34 cellular contexts compared by ENCODE assay signal in the genomic region with DNA sequence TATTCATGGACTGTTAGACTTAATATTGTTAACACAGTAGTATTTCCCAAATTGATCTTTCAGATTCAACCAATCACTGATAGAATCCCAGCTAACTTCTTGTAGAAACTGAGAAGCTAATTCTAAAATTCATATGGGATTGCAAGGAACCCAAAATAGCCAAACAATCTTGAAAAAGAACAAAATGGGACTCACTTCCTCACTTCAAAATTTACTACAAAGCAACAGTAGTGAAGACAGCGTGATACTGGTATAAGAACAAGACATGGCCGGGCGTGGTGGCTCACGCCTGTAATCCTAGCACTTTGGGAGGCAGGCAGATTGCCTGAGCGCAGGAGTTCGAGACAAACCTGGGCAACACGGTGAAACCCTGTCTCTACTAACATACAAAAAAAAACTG.
"Had no signal": no experiment of that assay in that cellular context is flagged by ENCODE, and none has a peak within 500 bp of the region (broad histone marks: within the 10 kb centered on the region; RNA-seq: fewer than 3 reads in every experiment).

No MANE protein-coding gene starts in this region.

- H3K4me3 Mint-ChIP-seq: activated CD4-positive, alpha-beta memory T cell treated with anti-CD3 and anti-CD28 coated beads for 36 hours; activated CD4-positive, alpha-beta T cell treated with anti-CD3 and anti-CD28 coated beads for 36 hours; activated CD4-positive, alpha-beta T cell treated with anti-CD3 and anti-CD28 coated beads, Interleukin-2, amount 10 ng/mL, durations not matched to agents 24 days and 14 days; activated CD8-positive, alpha-beta memory T cell treated with anti-CD3 and anti-CD28 coated beads, Interleukin-2, amount 10 ng/mL, durations not matched to agents 7 days and 5 days; activated CD8-positive, alpha-beta T cell treated with anti-CD3 and anti-CD28 coated beads, Interleukin-2, amount 10 ng/mL, durations not matched to agents 7 days and 5 days; activated naive CD4-positive, alpha-beta T cell treated with anti-CD3 and anti-CD28 coated beads for 36 hours; activated naive CD4-positive, alpha-beta T cell treated with anti-CD3 and anti-CD28 coated beads, Interleukin-2, amount 50 U/mL, for 24 hours; activated naive CD8-positive, alpha-beta T cell treated with anti-CD3 and anti-CD28 coated beads for 36 hours; activated naive CD8-positive, alpha-beta T cell treated with anti-CD3 and anti-CD28 coated beads, Interleukin-2, amount 50 U/mL, for 24 hours; activated T-helper 1 cell treated with anti-CD3 and anti-CD28 coated beads, Interleukin-12 subunit alpha, Interleukin-12 subunit beta, Interleukin-2, Interleukin-4 antibody, amounts not matched to agents 30 ng/mL and 10 ng/mL and 1 ng/mL, durations not matched to agents 14 hours and 24 hours and 36 hours; effector memory CD8-positive, alpha-beta T cell had no signal

- H3K4me3 ChIP-seq: adrenal gland, body of pancreas, esophagus muscularis mucosa, gastrocnemius medialis, heart left ventricle had no signal

- FAIRE-seq: colon, endometrium had no signal

- H3K27ac ChIP-seq: adrenal gland, body of pancreas, esophagus muscularis mucosa, foreskin keratinocyte, gastrocnemius medialis, heart left ventricle had no signal

- H3K27me3 Mint-ChIP-seq: activated CD4-positive, alpha-beta memory T cell treated with anti-CD3 and anti-CD28 coated beads for 36 hours; activated CD4-positive, alpha-beta T cell treated with anti-CD3 and anti-CD28 coated beads for 36 hours; activated CD4-positive, alpha-beta T cell treated with anti-CD3 and anti-CD28 coated beads, Interleukin-2, amount 10 ng/mL, durations not matched to agents 24 days and 14 days; activated CD8-positive, alpha-beta memory T cell treated with anti-CD3 and anti-CD28 coated beads, Interleukin-2, amount 10 ng/mL, durations not matched to agents 7 days and 5 days; activated naive CD4-positive, alpha-beta T cell treated with anti-CD3 and anti-CD28 coated beads, Interleukin-2, amount 50 U/mL, for 24 hours; activated naive CD8-positive, alpha-beta T cell treated with anti-CD3 and anti-CD28 coated beads for 36 hours; activated naive CD8-positive, alpha-beta T cell treated with anti-CD3 and anti-CD28 coated beads, Interleukin-2, amount 50 U/mL, for 24 hours; effector memory CD8-positive, alpha-beta T cell had no signal

- H3K27ac Mint-ChIP-seq: activated CD4-positive, alpha-beta memory T cell treated with anti-CD3 and anti-CD28 coated beads for 36 hours; activated CD4-positive, alpha-beta T cell treated with anti-CD3 and anti-CD28 coated beads for 36 hours; activated CD4-positive, alpha-beta T cell treated with anti-CD3 and anti-CD28 coated beads, Interleukin-2, amount 10 ng/mL, durations not matched to agents 24 days and 14 days; activated CD8-positive, alpha-beta memory T cell treated with anti-CD3 and anti-CD28 coated beads, Interleukin-2, amount 10 ng/mL, durations not matched to agents 7 days and 5 days; activated CD8-positive, alpha-beta T cell treated with anti-CD3 and anti-CD28 coated beads, Interleukin-2, amount 10 ng/mL, durations not matched to agents 7 days and 5 days; activated naive CD4-positive, alpha-beta T cell treated with anti-CD3 and anti-CD28 coated beads for 36 hours; activated naive CD4-positive, alpha-beta T cell treated with anti-CD3 and anti-CD28 coated beads, Interleukin-2, amount 50 U/mL, for 24 hours; activated naive CD8-positive, alpha-beta T cell treated with anti-CD3 and anti-CD28 coated beads for 36 hours; activated naive CD8-positive, alpha-beta T cell treated with anti-CD3 and anti-CD28 coated beads, Interleukin-2, amount 50 U/mL, for 24 hours; activated T-helper 1 cell treated with anti-CD3 and anti-CD28 coated beads, Interleukin-12 subunit alpha, Interleukin-12 subunit beta, Interleukin-2, Interleukin-4 antibody, amounts not matched to agents 30 ng/mL and 10 ng/mL and 1 ng/mL, durations not matched to agents 14 hours and 24 hours and 36 hours; activated T-helper 2 cell treated with anti-CD3 and anti-CD28 coated beads, Interferon-gamma antibody, Interleukin-2, Interleukin-4, amounts not matched to agents 10 μg/mL and 5 μg/mL and 100 μg/mL, durations not matched to agents 14 hours and 24 hours and 36 hours; effector memory CD8-positive, alpha-beta T cell had no signal

- H3K27me3 ChIP-seq: adrenal gland, body of pancreas, esophagus muscularis mucosa, foreskin keratinocyte, gastrocnemius medialis, heart left ventricle had no signal

- DNase-seq: activated CD4-positive, alpha-beta memory T cell treated with anti-CD3 and anti-CD28 coated beads for 36 hours; activated CD4-positive, alpha-beta T cell treated with anti-CD3 and anti-CD28 coated beads for 36 hours; activated CD4-positive, alpha-beta T cell treated with anti-CD3 and anti-CD28 coated beads, Interleukin-2, amount 10 ng/mL, durations not matched to agents 24 days and 14 days; activated CD4-positive, CD25-positive, alpha-beta regulatory T cell; activated CD4-positive, CD25-positive, alpha-beta regulatory T cell treated with anti-CD3 and anti-CD28 coated beads, Interleukin-2, amount 50 U/mL, for 72 hours; activated CD8-positive, alpha-beta memory T cell treated with anti-CD3 and anti-CD28 coated beads, Interleukin-2, amount 10 ng/mL, durations not matched to agents 7 days and 5 days; activated CD8-positive, alpha-beta memory T cell treated with anti-CD3 and anti-CD28 coated beads, Interleukin-2, amount 50 U/mL, for 4 hours; activated CD8-positive, alpha-beta T cell treated with anti-CD3 and anti-CD28 coated beads, Interleukin-2, amount 10 ng/mL, durations not matched to agents 7 days and 5 days; activated effector memory CD4-positive, alpha-beta T cell treated with anti-CD3 and anti-CD28 coated beads, Interleukin-2, amount 50 U/mL, for 16 hours; activated naive CD4-positive, alpha-beta T cell treated with anti-CD3 and anti-CD28 coated beads for 36 hours; activated naive CD8-positive, alpha-beta T cell treated with anti-CD3 and anti-CD28 coated beads for 36 hours; activated naive CD8-positive, alpha-beta T cell treated with anti-CD3 and anti-CD28 coated beads, Interleukin-2, amount 50 U/mL, for 24 hours; activated T-cell treated with anti-CD3 and anti-CD28 coated beads, Interleukin-2, amount 50 U/mL, for 1 hour; activated T-cell treated with anti-CD3 and anti-CD28 coated beads, Interleukin-2, amount 50 U/mL, for 48 hours; adrenal gland; amygdala; aorta; body of pancreas; caudate nucleus; cortex of kidney; dermis blood vessel endothelial cell; effector CD4-positive, alpha-beta T cell; effector memory CD8-positive, alpha-beta T cell; foreskin keratinocyte; gastrocnemius medialis; glutamatergic neuron; heart left ventricle; T-helper 2 cell had no signal

- H3K9me3 ChIP-seq: body of pancreas, gastrocnemius medialis had no signal

- H3K9me3 Mint-ChIP-seq: activated naive CD4-positive, alpha-beta T cell treated with anti-CD3 and anti-CD28 coated beads, Interleukin-2, amount 50 U/mL, for 24 hours had no signal

- ATAC-seq: activated CD4-positive, alpha-beta T cell treated with anti-CD3 and anti-CD28 coated beads for 36 hours; activated CD8-positive, alpha-beta memory T cell treated with anti-CD3 and anti-CD28 coated beads, Interleukin-2, amount 10 ng/mL, durations not matched to agents 7 days and 5 days; activated CD8-positive, alpha-beta T cell treated with anti-CD3 and anti-CD28 coated beads, Interleukin-2, amount 10 ng/mL, durations not matched to agents 7 days and 5 days; activated naive CD8-positive, alpha-beta T cell treated with anti-CD3 and anti-CD28 coated beads, Interleukin-2, amount 50 U/mL, for 24 hours; body of pancreas; effector memory CD8-positive, alpha-beta T cell; foreskin keratinocyte; gastrocnemius medialis; heart left ventricle had no signal
